Comparison of ENCODE assay signal across 17 cellular contexts in the genomic region with DNA sequence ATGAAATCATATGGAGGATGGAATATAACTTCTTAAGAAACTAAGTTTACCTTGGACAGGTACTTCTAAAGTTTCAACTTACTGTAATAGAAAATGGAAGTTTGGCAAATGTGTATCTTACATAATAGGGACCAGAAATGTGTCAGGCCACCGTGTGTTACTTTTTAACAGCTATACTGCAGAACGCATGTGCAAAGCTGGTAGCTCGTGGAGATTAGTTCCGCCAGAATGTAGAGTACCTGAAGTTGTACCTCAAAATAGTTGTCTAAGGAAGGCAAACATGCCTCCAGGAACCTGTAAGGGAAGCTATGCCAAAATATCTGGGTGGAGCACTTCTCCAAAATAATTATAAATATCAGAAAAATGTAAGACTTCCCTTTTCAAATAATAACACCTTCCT.
A peak's percentile ranks its signal among the peaks of the same experiment; 100 is the strongest.
DNase-seq lines count a peak whose midpoint lies in the region; ATAC-seq and TF ChIP-seq lines count a peak whose summit lies in the region.
"Had no signal": no experiment of that assay in that cellular context is flagged by ENCODE, and none has a peak within 500 bp of the region (broad histone marks: within the 10 kb centered on the region; RNA-seq: fewer than 3 reads in every experiment).

No MANE protein-coding gene starts in this region.

- peaks cover 3% of the 10 kb centered on the region for H3K9me3 Mint-ChIP-seq in activated naive CD4-positive, alpha-beta T cell treated with anti-CD3 and anti-CD28 coated beads, Interleukin-2, amount 10 ng/mL, durations not matched to agents 7 days and 5 days

- DNase-seq in GM23248, result no peak
- no peak for DNase-seq in left lung
- DNase-seq in trophoblast cell, result no peak
- DNase-seq in activated naive CD4-positive, alpha-beta T cell treated with anti-CD3 and anti-CD28 coated beads, Interleukin-2, amount 10 ng/mL, durations not matched to agents 7 days and 5 days, result no peak
- no peak for DNase-seq in transverse colon
- DNase-seq: CD4-positive, alpha-beta memory T cell; DMS153; GF-D8; GOT3; KBM-7; NCI-H1105 treated with DMSO at 0.1 percent for 48 hours; NCI-H1694; NCI-H2081 treated with DMSO at 0.1 percent for 48 hours had no signal

- H3K79me2 ChIP-seq in GM23248 (ENCODE audit: insufficient read depth) (no peaks in the 10 kb centered on the region), trophoblast cell (ENCODE audit: control insufficient read depth, insufficient read depth, low read length, poor library complexity) (no peaks in the 10 kb centered on the region)

- H2AFZ ChIP-seq in GM23248, result no peak overlapping the region
- H2AFZ ChIP-seq in trophoblast cell (ENCODE audit: insufficient read depth, low read length, poor library complexity), result no peak overlapping the region

- H3K27me3 Mint-ChIP-seq in activated naive CD4-positive, alpha-beta T cell treated with anti-CD3 and anti-CD28 coated beads, Interleukin-2, amount 10 ng/mL, durations not matched to agents 7 days and 5 days, result no peaks in the 10 kb centered on the region
- H3K27me3 Mint-ChIP-seq: CD4-positive, alpha-beta memory T cell had no signal

- H3K9ac ChIP-seq in GM23248 (no peak overlapping the region), trophoblast cell (ENCODE audit: low read length) (no peak overlapping the region)
- H3K9ac ChIP-seq: BLaER1 had no signal

- H3F3A ChIP-seq in GM23248 (ENCODE audit: insufficient read depth), result peaks cover 11% of the 10 kb centered on the region

- no peak for TF ChIP-seq CTCF in left lung (IDR thresholded peaks at IDR 0.05)
- TF ChIP-seq CTCF in transverse colon (IDR thresholded peaks at IDR 0.05), result no peak

- no peaks in the 10 kb centered on the region for H3K4me1 Mint-ChIP-seq in activated naive CD4-positive, alpha-beta T cell treated with anti-CD3 and anti-CD28 coated beads, Interleukin-2, amount 10 ng/mL, durations not matched to agents 7 days and 5 days
- H3K4me1 Mint-ChIP-seq: CD4-positive, alpha-beta memory T cell had no signal

- no peak overlapping the region for H3K27ac Mint-ChIP-seq in activated naive CD4-positive, alpha-beta T cell treated with anti-CD3 and anti-CD28 coated beads, Interleukin-2, amount 10 ng/mL, durations not matched to agents 7 days and 5 days
- H3K27ac Mint-ChIP-seq: CD4-positive, alpha-beta memory T cell had no signal

- H2BK12ac ChIP-seq in trophoblast cell (ENCODE audit: low read length), result peak overlapping the region; percentile 54

- intact Hi-C loops in left lung (cut with DNase I), result no loop called here
- intact Hi-C loops in transverse colon (cut with DNase I; ENCODE audit: low total_unique reads), result no loop called here

- H2AK5ac ChIP-seq in trophoblast cell (ENCODE audit: low read length), result no peak overlapping the region

- WGBS in GM23248 (ENCODE audit: low coverage in 1 of 2, low lambda C conversion rate in 2 of 2, missing lambda C conversion rate in 2 of 2), 2 experiments, result 96% methylated on average over 4 of the region's 4 CpGs
- WGBS in trophoblast cell (ENCODE audit: extremely low coverage, insufficient coverage, insufficient read length), result no CpG with 5 or more reads among the region's 4 CpGs
- WGBS in transverse colon (ENCODE audit: low coverage in 1 of 2), 2 donors, result 72 to 76% methylated on average over 4 of the region's 4 CpGs

- no peak overlapping the region for H4K12ac ChIP-seq in trophoblast cell (ENCODE audit: low read depth, low read length)

- H3K4ac ChIP-seq in trophoblast cell (ENCODE audit: low read depth, low read length), result no peak overlapping the region

- no peak overlapping the region for H3K4me3 Mint-ChIP-seq in activated naive CD4-positive, alpha-beta T cell treated with anti-CD3 and anti-CD28 coated beads, Interleukin-2, amount 10 ng/mL, durations not matched to agents 7 days and 5 days
- H3K4me3 Mint-ChIP-seq: CD4-positive, alpha-beta memory T cell had no signal

- no peaks in the 10 kb centered on the region for H4K20me1 ChIP-seq in GM23248 (ENCODE audit: insufficient read depth)

- in situ Hi-C loops in GM23248 (cut with MboI) (no loop called here), transverse colon (cut with MboI; ENCODE audit: low pct_ligation_motif_present in 1 of 4, low pct_unique_long_range_greater_than_20kb in 1 of 4, low sequenced_read_pairs in 3 of 4) (no loop called here)

- no peak for TF ChIP-seq POLR2A in transverse colon (IDR thresholded peaks at IDR 0.05)

- ATAC-seq in SK-N-SH treated with all-trans-retinoic acid at 6 μM for 48 hours, result peak; percentile 28; the same call in 2 of the 3 replicates
- ATAC-seq in left lung, result peak; percentile 82
- ATAC-seq in HG03139 (IDR thresholded peaks at IDR 0.05; ENCODE audit: unreplicated experiment), result no peak
- ATAC-seq: Panc1 had no signal

- no peak overlapping the region for H3K18ac ChIP-seq in trophoblast cell (ENCODE audit: low read length)

- H3K36me3 ChIP-seq in GM23248 (ENCODE audit: low read depth) (no peaks in the 10 kb centered on the region), left lung (no peaks in the 10 kb centered on the region), trophoblast cell (ENCODE audit: control insufficient read depth in 1 of 2, insufficient read depth in 2 of 2, low read length in 2 of 2) (no peaks in the 10 kb centered on the region), transverse colon (no peaks in the 10 kb centered on the region)

- H2BK120ac ChIP-seq in trophoblast cell (ENCODE audit: insufficient read depth, low read length, poor library complexity), result no peak overlapping the region

- peak overlapping the region; percentile 9 for H3K4me2 ChIP-seq in GM23248 (ENCODE audit: unreplicated experiment)
- H3K4me2 ChIP-seq in trophoblast cell (ENCODE audit: low read length), result no peak overlapping the region
- H3K4me2 ChIP-seq: BLaER1 had no signal

- no peaks in the 10 kb centered on the region for H3K36me3 Mint-ChIP-seq in activated naive CD4-positive, alpha-beta T cell treated with anti-CD3 and anti-CD28 coated beads, Interleukin-2, amount 10 ng/mL, durations not matched to agents 7 days and 5 days
- H3K36me3 Mint-ChIP-seq: CD4-positive, alpha-beta memory T cell had no signal

- no peak overlapping the region for H3K27ac ChIP-seq in GM23248
- H3K27ac ChIP-seq in left lung, result peak overlapping the region in 1 of 2 donors; percentile 16
- peak overlapping the region; percentile 64 for H3K27ac ChIP-seq in trophoblast cell (ENCODE audit: low read depth, low read length)
- H3K27ac ChIP-seq in transverse colon, result no peak overlapping the region
- H3K27ac ChIP-seq: BLaER1 had no signal

- peak overlapping the region; percentile 84 for H2BK5ac ChIP-seq in trophoblast cell (ENCODE audit: low read depth, low read length, poor library complexity)

- H3K23ac ChIP-seq in trophoblast cell (ENCODE audit: low read length), result no peak overlapping the region

- H3K27me3 ChIP-seq in GM23248 (replicated peaks; ENCODE audit: insufficient read depth) (no peaks in the 10 kb centered on the region), left lung (no peaks in the 10 kb centered on the region), trophoblast cell (ENCODE audit: insufficient read depth, low read length) (no peaks in the 10 kb centered on the region), transverse colon (no peaks in the 10 kb centered on the region)
- H3K27me3 ChIP-seq: BLaER1 had no signal

- no peaks in the 10 kb centered on the region for H3K9me2 ChIP-seq in GM23248 (ENCODE audit: insufficient read depth)

- H3K4me1 ChIP-seq in GM23248 (ENCODE audit: insufficient read depth) (peaks cover 15% of the 10 kb centered on the region), left lung (no peaks in the 10 kb centered on the region), trophoblast cell (ENCODE audit: control insufficient read depth in 1 of 2, insufficient read depth in 2 of 2, low read length in 2 of 2) (peaks cover 0 to 4% of the 10 kb centered on the region in 2 experiments), transverse colon (no peaks in the 10 kb centered on the region)
- H3K4me1 ChIP-seq: BLaER1 had no signal

- TF ChIP-seq EP300 in transverse colon (IDR thresholded peaks at IDR 0.05; ENCODE audit: low read depth), result no peak

- H3K9me3 ChIP-seq in GM23248 (ENCODE audit: low read depth), result no peaks in the 10 kb centered on the region
- H3K9me3 ChIP-seq in left lung, result no peaks in the 10 kb centered on the region
- no peaks in the 10 kb centered on the region for H3K9me3 ChIP-seq in trophoblast cell (ENCODE audit: insufficient read depth, low read depth, low read length)
- no peaks in the 10 kb centered on the region for H3K9me3 ChIP-seq in transverse colon
- H3K9me3 ChIP-seq: BLaER1 had no signal

- no peak overlapping the region for H4K91ac ChIP-seq in trophoblast cell (ENCODE audit: low read depth, low read length)

- H3K14ac ChIP-seq in trophoblast cell (ENCODE audit: low read length), result no peak overlapping the region

- peaks cover 2% of the 10 kb centered on the region for H3K79me1 ChIP-seq in trophoblast cell (ENCODE audit: low read length)

- no peak overlapping the region for H4K8ac ChIP-seq in trophoblast cell (ENCODE audit: low read depth, low read length)

- CTCF ChIA-PET in activated naive CD4-positive, alpha-beta T cell treated with anti-CD3 and anti-CD28 coated beads, Interleukin-2, amount 10 ng/mL, durations not matched to agents 7 days and 5 days (lab: Charles Lee), result no interaction called here

- H3K4me3 ChIP-seq in GM23248, result no peak overlapping the region
- no peak overlapping the region for H3K4me3 ChIP-seq in left lung
- no peak overlapping the region for H3K4me3 ChIP-seq in trophoblast cell (ENCODE audit: low read depth, low read length)
- H3K4me3 ChIP-seq in transverse colon, result no peak overlapping the region
- H3K4me3 ChIP-seq: BLaER1 had no signal

TF ChIP-seq in SK-N-SH treated with all-trans-retinoic acid at 6 μM for 48 hours, 23 proteins besides CTCF, POLR2A, EP300 and RAD21 (continues in another document):
- TF ChIP-seq GLIS3 (CRISPR knock-in tag; IDR thresholded peaks at IDR 0.05) (no peak), ARNTL (CRISPR knock-in tag; IDR thresholded peaks at IDR 0.05; ENCODE audit: borderline replicate concordance, low read depth) (no peak), BACH2 (CRISPR knock-in tag; IDR thresholded peaks at IDR 0.05; ENCODE audit: borderline replicate concordance) (no peak), CSDC2 (CRISPR knock-in tag; IDR thresholded peaks at IDR 0.05) (no peak), ZNF70 (CRISPR knock-in tag; IDR thresholded peaks at IDR 0.05) (no peak), PPARA (CRISPR knock-in tag; IDR thresholded peaks at IDR 0.05; ENCODE audit: borderline replicate concordance) (no peak)
- TF ChIP-seq, protein P1, sequence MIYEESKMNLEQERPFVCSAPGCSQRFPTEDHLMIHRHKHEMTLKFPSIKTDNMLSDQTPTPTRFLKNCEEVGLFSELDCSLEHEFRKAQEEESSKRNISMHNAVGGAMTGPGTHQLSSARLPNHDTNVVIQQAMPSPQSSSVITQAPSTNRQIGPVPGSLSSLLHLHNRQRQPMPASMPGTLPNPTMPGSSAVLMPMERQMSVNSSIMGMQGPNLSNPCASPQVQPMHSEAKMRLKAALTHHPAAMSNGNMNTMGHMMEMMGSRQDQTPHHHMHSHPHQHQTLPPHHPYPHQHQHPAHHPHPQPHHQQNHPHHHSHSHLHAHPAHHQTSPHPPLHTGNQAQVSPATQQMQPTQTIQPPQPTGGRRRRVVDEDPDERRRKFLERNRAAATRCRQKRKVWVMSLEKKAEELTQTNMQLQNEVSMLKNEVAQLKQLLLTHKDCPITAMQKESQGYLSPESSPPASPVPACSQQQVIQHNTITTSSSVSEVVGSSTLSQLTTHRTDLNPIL (CRISPR knock-in tag; IDR thresholded peaks at IDR 0.05; ENCODE audit: low read depth), result no peak
